ENCODE assay signal across 17 cellular contexts in the genomic region with DNA sequence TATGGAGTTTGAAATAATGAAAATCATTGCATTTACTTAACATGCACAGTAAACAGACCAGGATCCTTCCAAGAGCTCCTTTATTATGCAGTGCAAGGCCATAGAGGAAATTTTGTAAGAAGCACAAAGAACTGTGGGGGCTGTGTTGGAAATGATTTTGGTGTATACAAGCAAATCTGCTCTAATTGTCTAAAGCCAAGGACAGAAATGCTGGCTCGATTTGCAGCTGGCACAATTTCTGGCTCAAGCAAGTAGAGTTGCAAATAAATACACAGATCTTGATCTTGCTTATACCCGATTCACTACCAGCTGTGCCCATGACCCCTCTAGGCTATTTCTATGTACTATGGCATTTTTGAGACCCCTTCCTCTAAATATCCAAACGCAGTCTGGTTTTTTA.
"Had no signal": no experiment of that assay in that cellular context is flagged by ENCODE, and none has a peak within 500 bp of the region (broad histone marks: within the 10 kb centered on the region; RNA-seq: fewer than 3 reads in every experiment).

No MANE protein-coding gene starts in this region.

- H3K36me3 Mint-ChIP-seq: activated naive CD8-positive, alpha-beta T cell treated with anti-CD3 and anti-CD28 coated beads for 36 hours; natural killer cell had no signal

- H3K9me3 Mint-ChIP-seq: activated CD8-positive, alpha-beta T cell treated with anti-CD3 and anti-CD28 coated beads for 36 hours; activated naive CD8-positive, alpha-beta T cell treated with anti-CD3 and anti-CD28 coated beads for 36 hours; activated T-cell treated with anti-CD3 and anti-CD28 coated beads, Interleukin-2, amount 50 U/mL, for 72 hours; natural killer cell had no signal

- H3K27ac Mint-ChIP-seq: activated CD4-positive, alpha-beta T cell treated with anti-CD3 and anti-CD28 coated beads for 36 hours; activated CD8-positive, alpha-beta T cell treated with anti-CD3 and anti-CD28 coated beads for 36 hours; activated naive CD8-positive, alpha-beta T cell treated with anti-CD3 and anti-CD28 coated beads for 36 hours; activated T-cell treated with anti-CD3 and anti-CD28 coated beads, Interleukin-2, amount 50 U/mL, for 72 hours; natural killer cell; T-helper 17 cell had no signal

- H3K4me3 Mint-ChIP-seq: activated CD4-positive, alpha-beta T cell treated with anti-CD3 and anti-CD28 coated beads for 36 hours; activated CD8-positive, alpha-beta T cell treated with anti-CD3 and anti-CD28 coated beads for 36 hours; activated naive CD8-positive, alpha-beta T cell treated with anti-CD3 and anti-CD28 coated beads for 36 hours; activated T-cell treated with anti-CD3 and anti-CD28 coated beads, Interleukin-2, amount 50 U/mL, for 72 hours; natural killer cell; T-helper 17 cell had no signal

- DNase-seq: activated CD4-positive, alpha-beta T cell treated with anti-CD3 and anti-CD28 coated beads for 36 hours; activated CD8-positive, alpha-beta T cell treated with anti-CD3 and anti-CD28 coated beads for 36 hours; activated gamma-delta T cell; activated naive CD8-positive, alpha-beta T cell treated with anti-CD3 and anti-CD28 coated beads for 36 hours; activated T-cell treated with anti-CD3 and anti-CD28 coated beads, Interleukin-2, amount 50 U/mL, for 72 hours; cerebellar nuclear complex; effector CD8-positive, alpha-beta T cell; esophagus squamous epithelium; kidney; left lung; mammary epithelial cell; natural killer cell; stimulated activated CD4-positive, alpha-beta T cell treated with anti-CD3 and anti-CD28 coated beads, Interleukin-15, amount 100 ng/mL, for 24 hours; stimulated activated CD4-positive, alpha-beta T cell treated with anti-CD3 and anti-CD28 coated beads, Interleukin-4, amount 100 ng/mL, for 24 hours; stimulated activated naive CD4-positive, alpha-beta T cell; T-helper 17 cell; transverse colon had no signal

- H3K27me3 Mint-ChIP-seq: activated CD4-positive, alpha-beta T cell treated with anti-CD3 and anti-CD28 coated beads for 36 hours; activated CD8-positive, alpha-beta T cell treated with anti-CD3 and anti-CD28 coated beads for 36 hours; activated naive CD8-positive, alpha-beta T cell treated with anti-CD3 and anti-CD28 coated beads for 36 hours; T-helper 17 cell had no signal
